In the genomic region with DNA sequence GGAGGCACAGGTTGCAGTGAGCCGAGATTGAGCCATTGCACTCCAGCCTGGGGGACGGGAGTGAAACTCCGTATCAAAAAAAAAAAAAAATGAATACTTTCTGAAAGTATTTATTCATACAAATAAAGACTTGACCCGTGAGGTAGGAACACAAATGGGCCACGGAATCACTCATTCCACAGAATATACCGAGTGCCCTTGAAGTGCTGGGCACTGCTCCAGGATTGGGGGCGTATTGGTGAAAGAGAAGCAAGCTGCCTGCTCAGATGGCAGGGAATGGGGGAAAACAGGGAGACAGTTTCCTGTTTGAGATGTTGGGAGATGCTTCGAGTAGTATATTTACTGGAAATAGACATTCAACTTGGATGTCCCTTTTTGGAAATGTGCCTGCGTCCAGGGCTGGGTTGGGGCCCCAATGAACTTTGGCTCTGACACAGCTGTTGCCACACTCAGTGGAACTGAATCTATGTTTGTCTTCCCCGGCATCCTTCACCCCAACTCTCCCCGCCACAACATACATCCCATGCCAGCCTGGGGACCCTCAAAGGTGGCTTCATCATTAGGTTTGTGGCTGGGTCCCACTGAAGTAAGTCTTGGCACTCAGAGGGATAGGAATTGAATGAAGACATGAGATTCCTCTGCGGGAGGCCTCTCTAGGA, we compare ENCODE assay signal across 1 cellular context.
TF ChIP-seq lines count a peak whose summit lies in the region.

No MANE protein-coding gene starts in this region.

TF ChIP-seq in HepG2, 621 proteins besides CTCF, POLR2A, EP300 and RAD21 (continued from another document):
- TF ChIP-seq ELF3 (CRISPR knock-in tag; IDR thresholded peaks at IDR 0.05) (0 out of 2 replicates have a peak, but pooled peaks have one; percentile 21), SAP130 (CRISPR knock-in tag; IDR thresholded peaks at IDR 0.05; ENCODE audit: low read depth) (peak; percentile 55)
- TF ChIP-seq, protein P1, sequence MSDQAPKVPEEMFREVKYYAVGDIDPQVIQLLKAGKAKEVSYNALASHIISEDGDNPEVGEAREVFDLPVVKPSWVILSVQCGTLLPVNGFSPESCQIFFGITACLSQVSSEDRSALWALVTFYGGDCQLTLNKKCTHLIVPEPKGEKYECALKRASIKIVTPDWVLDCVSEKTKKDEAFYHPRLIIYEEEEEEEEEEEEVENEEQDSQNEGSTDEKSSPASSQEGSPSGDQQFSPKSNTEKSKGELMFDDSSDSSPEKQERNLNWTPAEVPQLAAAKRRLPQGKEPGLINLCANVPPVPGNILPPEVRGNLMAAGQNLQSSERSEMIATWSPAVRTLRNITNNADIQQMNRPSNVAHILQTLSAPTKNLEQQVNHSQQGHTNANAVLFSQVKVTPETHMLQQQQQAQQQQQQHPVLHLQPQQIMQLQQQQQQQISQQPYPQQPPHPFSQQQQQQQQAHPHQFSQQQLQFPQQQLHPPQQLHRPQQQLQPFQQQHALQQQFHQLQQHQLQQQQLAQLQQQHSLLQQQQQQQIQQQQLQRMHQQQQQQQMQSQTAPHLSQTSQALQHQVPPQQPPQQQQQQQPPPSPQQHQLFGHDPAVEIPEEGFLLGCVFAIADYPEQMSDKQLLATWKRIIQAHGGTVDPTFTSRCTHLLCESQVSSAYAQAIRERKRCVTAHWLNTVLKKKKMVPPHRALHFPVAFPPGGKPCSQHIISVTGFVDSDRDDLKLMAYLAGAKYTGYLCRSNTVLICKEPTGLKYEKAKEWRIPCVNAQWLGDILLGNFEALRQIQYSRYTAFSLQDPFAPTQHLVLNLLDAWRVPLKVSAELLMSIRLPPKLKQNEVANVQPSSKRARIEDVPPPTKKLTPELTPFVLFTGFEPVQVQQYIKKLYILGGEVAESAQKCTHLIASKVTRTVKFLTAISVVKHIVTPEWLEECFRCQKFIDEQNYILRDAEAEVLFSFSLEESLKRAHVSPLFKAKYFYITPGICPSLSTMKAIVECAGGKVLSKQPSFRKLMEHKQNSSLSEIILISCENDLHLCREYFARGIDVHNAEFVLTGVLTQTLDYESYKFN (CRISPR knock-in tag; conservative IDR thresholded peaks at IDR 0.05): peak; percentile 85
- TF ChIP-seq, protein P2, sequence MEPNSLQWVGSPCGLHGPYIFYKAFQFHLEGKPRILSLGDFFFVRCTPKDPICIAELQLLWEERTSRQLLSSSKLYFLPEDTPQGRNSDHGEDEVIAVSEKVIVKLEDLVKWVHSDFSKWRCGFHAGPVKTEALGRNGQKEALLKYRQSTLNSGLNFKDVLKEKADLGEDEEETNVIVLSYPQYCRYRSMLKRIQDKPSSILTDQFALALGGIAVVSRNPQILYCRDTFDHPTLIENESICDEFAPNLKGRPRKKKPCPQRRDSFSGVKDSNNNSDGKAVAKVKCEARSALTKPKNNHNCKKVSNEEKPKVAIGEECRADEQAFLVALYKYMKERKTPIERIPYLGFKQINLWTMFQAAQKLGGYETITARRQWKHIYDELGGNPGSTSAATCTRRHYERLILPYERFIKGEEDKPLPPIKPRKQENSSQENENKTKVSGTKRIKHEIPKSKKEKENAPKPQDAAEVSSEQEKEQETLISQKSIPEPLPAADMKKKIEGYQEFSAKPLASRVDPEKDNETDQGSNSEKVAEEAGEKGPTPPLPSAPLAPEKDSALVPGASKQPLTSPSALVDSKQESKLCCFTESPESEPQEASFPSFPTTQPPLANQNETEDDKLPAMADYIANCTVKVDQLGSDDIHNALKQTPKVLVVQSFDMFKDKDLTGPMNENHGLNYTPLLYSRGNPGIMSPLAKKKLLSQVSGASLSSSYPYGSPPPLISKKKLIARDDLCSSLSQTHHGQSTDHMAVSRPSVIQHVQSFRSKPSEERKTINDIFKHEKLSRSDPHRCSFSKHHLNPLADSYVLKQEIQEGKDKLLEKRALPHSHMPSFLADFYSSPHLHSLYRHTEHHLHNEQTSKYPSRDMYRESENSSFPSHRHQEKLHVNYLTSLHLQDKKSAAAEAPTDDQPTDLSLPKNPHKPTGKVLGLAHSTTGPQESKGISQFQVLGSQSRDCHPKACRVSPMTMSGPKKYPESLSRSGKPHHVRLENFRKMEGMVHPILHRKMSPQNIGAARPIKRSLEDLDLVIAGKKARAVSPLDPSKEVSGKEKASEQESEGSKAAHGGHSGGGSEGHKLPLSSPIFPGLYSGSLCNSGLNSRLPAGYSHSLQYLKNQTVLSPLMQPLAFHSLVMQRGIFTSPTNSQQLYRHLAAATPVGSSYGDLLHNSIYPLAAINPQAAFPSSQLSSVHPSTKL (CRISPR knock-in tag; IDR thresholded peaks at IDR 0.05): 0 out of 2 replicates have a peak, but pooled peaks have one; percentile 17
